ENCODE assay signal across 8 cellular contexts in the genomic region with DNA sequence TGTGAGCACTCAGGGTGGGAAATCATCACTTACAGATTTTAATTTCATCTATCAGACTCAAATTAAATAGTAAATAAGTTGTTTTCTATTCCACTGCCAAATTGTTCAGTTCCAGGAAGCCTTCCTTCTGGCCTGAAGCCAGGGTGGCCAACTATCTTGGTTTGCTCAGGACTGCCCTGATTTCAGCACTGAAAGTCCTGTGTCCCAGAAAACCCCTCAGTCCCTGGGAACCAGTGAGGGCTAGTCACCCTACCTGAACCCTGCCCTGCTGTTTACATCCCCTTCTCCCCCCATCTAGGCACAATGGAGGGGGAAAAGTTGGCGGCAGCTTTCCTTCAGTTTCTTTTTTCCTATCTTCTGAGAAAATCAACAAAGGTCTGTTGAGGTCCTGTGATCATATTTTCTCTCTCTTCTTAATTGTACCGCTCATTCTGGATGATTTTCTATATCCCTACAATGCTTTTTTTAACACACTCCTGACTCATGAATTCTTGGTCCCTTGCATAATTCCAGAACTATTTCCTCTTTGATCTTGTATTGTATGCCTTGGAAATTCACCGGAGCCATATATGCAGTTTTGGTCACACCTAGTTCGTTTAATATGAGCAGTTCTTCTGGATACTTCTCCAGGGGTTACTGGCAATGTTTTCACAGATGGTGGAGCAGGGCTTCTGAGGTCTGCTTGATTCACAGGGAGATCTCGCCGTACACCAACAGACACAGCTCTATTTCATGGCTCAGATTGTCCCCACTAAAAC.
A peak's percentile ranks its signal among the peaks of the same experiment; 100 is the strongest.
DNase-seq lines count a peak whose midpoint lies in the region; ATAC-seq and TF ChIP-seq lines count a peak whose summit lies in the region.

No MANE protein-coding gene starts in this region.

- H3K36me3 ChIP-seq in BE2C, result peaks cover 34% of the 10 kb centered on the region
- peaks cover 16% of the 10 kb centered on the region for H3K36me3 ChIP-seq in RWPE2 (ENCODE audit: low read depth)
- peaks cover 24% of the 10 kb centered on the region for H3K36me3 ChIP-seq in osteoblast (ENCODE audit: insufficient read depth, low read length)

- no peaks in the 10 kb centered on the region for H4K20me1 ChIP-seq in osteoblast (ENCODE audit: insufficient read depth, low read length)

- H3K4me1 ChIP-seq in BE2C, result peaks cover 16% of the 10 kb centered on the region
- H3K4me1 ChIP-seq in RWPE2 (ENCODE audit: insufficient read depth, poor library complexity, severe bottlenecking), result peaks cover 31% of the 10 kb centered on the region
- H3K4me1 ChIP-seq in osteoblast (ENCODE audit: insufficient read depth, low read length), result peaks cover 41% of the 10 kb centered on the region

- peak; percentile 75 for ATAC-seq in RWPE2 (ENCODE audit: low read depth)

- no peak overlapping the region for H2AFZ ChIP-seq in osteoblast (ENCODE audit: low read length)

- H3K79me2 ChIP-seq in osteoblast (ENCODE audit: insufficient read depth, low read length), result no peaks in the 10 kb centered on the region

- peak overlapping the region; percentile 88 for H3K27ac ChIP-seq in RWPE2 (ENCODE audit: poor library complexity, severe bottlenecking)
- H3K27ac ChIP-seq in osteoblast (ENCODE audit: low read depth, low read length), result peak overlapping the region; percentile 84

- TF ChIP-seq CTCF in BE2C (IDR thresholded peaks at IDR 0.05; ENCODE audit: low read depth, low read length) (no peak), RWPE2 (IDR thresholded peaks at IDR 0.05; ENCODE audit: poor library complexity, severe bottlenecking) (no peak), osteoblast (IDR thresholded peaks at IDR 0.05; ENCODE audit: extremely low read depth, low read depth, low read length) (no peak)

- H3K4me3 ChIP-seq in BE2C (ENCODE audit: low read depth, low read length) (no peak overlapping the region), RWPE2 (ENCODE audit: severe bottlenecking) (no peak overlapping the region), osteoblast (ENCODE audit: insufficient read depth, low read length) (peak overlapping the region; percentile 49)

- peak overlapping the region; percentile 75 for H3K4me2 ChIP-seq in osteoblast (ENCODE audit: insufficient read depth, low read length)

- no peaks in the 10 kb centered on the region for H3K27me3 ChIP-seq in BE2C
- no peaks in the 10 kb centered on the region for H3K27me3 ChIP-seq in RWPE2 (ENCODE audit: insufficient read depth, poor library complexity, severe bottlenecking)
- H3K27me3 ChIP-seq in osteoblast (ENCODE audit: insufficient read depth, low read length), result no peaks in the 10 kb centered on the region

- DNase-seq in BE2C (peak; percentile 36), RWPE2 (ENCODE audit: low spot score) (no peak), fibroblast of gingiva (ENCODE audit: low read depth) (peak; percentile 39), osteoblast (ENCODE audit: insufficient read length, low spot score, missing footprints) (peak; percentile 82), DMS153 (lab: John Stamatoyannopoulos, UW) (no peak), RPMI8226 (no peak)
- DNase-seq in activated effector memory CD4-positive, alpha-beta T cell treated with anti-CD3 and anti-CD28 coated beads, Interleukin-2, amount 50 U/mL, for 16 hours, result no peak
- DNase-seq in activated naive CD4-positive, alpha-beta T cell treated with Interleukin-2 at 50 U/mL for 16 hours, result no peak

- no peaks in the 10 kb centered on the region for H3K9me3 ChIP-seq in BE2C
- H3K9me3 ChIP-seq in RWPE2 (ENCODE audit: severe bottlenecking), result no peaks in the 10 kb centered on the region
- H3K9me3 ChIP-seq in osteoblast (ENCODE audit: low read depth, low read length), result no peaks in the 10 kb centered on the region

Comparison
In these comparisons a context has a peak if more than half of its experiments do, and no peak if none do; other contexts are left out.
1. DNase-seq: peak in BE2C (single experiment), fibroblast of gingiva (single experiment) and osteoblast (single experiment); none in RWPE2 (single experiment), activated effector memory CD4-positive, alpha-beta T cell treated with anti-CD3 and anti-CD28 coated beads, Interleukin-2, amount 50 U/mL, for 16 hours (single experiment), activated naive CD4-positive, alpha-beta T cell treated with Interleukin-2 at 50 U/mL for 16 hours (single experiment), DMS153 (single experiment) and RPMI8226 (single experiment).